10 cellular contexts compared by ENCODE assay signal in genomic region chr12:50925920-50926319, GRCh38. TPM values are rescaled to one million over a fixed set of nuclear protein-coding genes. Genes with fewer than 3 reads are reported as not detected.
DNase-seq lines count a peak whose midpoint lies in the region; ATAC-seq and TF ChIP-seq lines count a peak whose summit lies in the region.
"Had no signal": no experiment of that assay in that cellular context is flagged by ENCODE, and none has a peak within 500 bp of the region (broad histone marks: within the 10 kb centered on the region; RNA-seq: fewer than 3 reads in every experiment).

No MANE protein-coding gene starts in this region.

- no peak overlapping the region for H2AFZ ChIP-seq in OCI-LY3 (ENCODE audit: low read depth, low read length)

- peaks cover 43% of the 10 kb centered on the region for H3K4me1 Mint-ChIP-seq in chondrocyte (ENCODE audit: low read depth)

- H3K9me3 ChIP-seq in BE2C (no peaks in the 10 kb centered on the region), OCI-LY3 (ENCODE audit: insufficient read depth, low read length) (no peaks in the 10 kb centered on the region), esophagus (ENCODE audit: control insufficient read depth in 2 of 2, insufficient read depth in 1 of 2, low read depth in 1 of 2, low read length in 1 of 2) (no peaks in the 10 kb centered on the region), ovary (no peaks in the 10 kb centered on the region)

- H3K27ac ChIP-seq in OCI-LY3 (ENCODE audit: low read length): no peak overlapping the region; the same call in 1 of the 2 replicates
- H3K27ac ChIP-seq in esophagus (ENCODE audit: low read depth in 2 of 2, low read length in 1 of 2): no peak overlapping the region
- peak overlapping the region in 1 of 2 donors; percentile 18 for H3K27ac ChIP-seq in ovary

- H3K79me2 ChIP-seq in OCI-LY3 (ENCODE audit: low read length): peaks cover 11% of the 10 kb centered on the region

- no peak for TF ChIP-seq POLR2A in ovary (IDR thresholded peaks at IDR 0.05)

- WGBS in esophagus, 2 donors: 28 to 29% methylated on average over 1 of the region's 1 CpG
- 28 to 47% (median 31%) methylated on average over 1 of the region's 1 CpG for WGBS in ovary, 3 donors

- H3K9me3 Mint-ChIP-seq in chondrocyte (ENCODE audit: low read depth): no peaks in the 10 kb centered on the region

- H3K27ac Mint-ChIP-seq in chondrocyte (ENCODE audit: unreplicated experiment): no peak overlapping the region

- H3K27me3 ChIP-seq in BE2C: no peaks in the 10 kb centered on the region
- no peaks in the 10 kb centered on the region for H3K27me3 ChIP-seq in OCI-LY3 (ENCODE audit: low read depth, low read length)
- no peaks in the 10 kb centered on the region for H3K27me3 ChIP-seq in esophagus (ENCODE audit: control insufficient read depth in 1 of 2, insufficient read depth in 2 of 2, low read length in 2 of 2)
- no peaks in the 10 kb centered on the region for H3K27me3 ChIP-seq in ovary

- DNase-seq in BE2C (no peak), ovary (no peak), chondrocyte (ENCODE audit: low spot score) (no peak), KG1 (lab: John Stamatoyannopoulos, UW) (no peak)
- no peak for DNase-seq in activated naive CD4-positive, alpha-beta T cell treated with anti-CD3 and anti-CD28 coated beads, Interleukin-2, amount 50 U/mL, for 16 hours

- ATAC-seq in GM18870 (IDR thresholded peaks at IDR 0.05; ENCODE audit: unreplicated experiment): no peak

- peak overlapping the region; percentile 70; the same call in 1 of the 2 replicates for H3K9ac ChIP-seq in OCI-LY3 (ENCODE audit: low read length)

- TF ChIP-seq EP300 in ovary (IDR thresholded peaks at IDR 0.05): no peak

- H3K4me2 ChIP-seq in OCI-LY3 (ENCODE audit: low read length): peak overlapping the region; percentile 97

- H3K4me3 ChIP-seq in BE2C (ENCODE audit: low read depth, low read length) (peak overlapping the region; percentile 98), OCI-LY3 (ENCODE audit: low read length) (peak overlapping the region; percentile 81), esophagus (ENCODE audit: low read depth in 1 of 2, low read length in 2 of 2) (peak overlapping the region; percentile 18 to 65), ovary (peak overlapping the region; percentile 69)

- H3K36me3 Mint-ChIP-seq in chondrocyte (ENCODE audit: low read depth): no peaks in the 10 kb centered on the region

- H3K4me3 Mint-ChIP-seq in chondrocyte (ENCODE audit: unreplicated experiment): no peak overlapping the region

- intact Hi-C loops in ovary (cut with DNase I): loop anchor here in 2 of 4 donors (10.0 kb wide), 1 partner anchor 59 kb away; no protein-coding TSS in a partner anchor

- TF ChIP-seq CTCF in BE2C (IDR thresholded peaks at IDR 0.05; ENCODE audit: low read depth, low read length) (no peak), OCI-LY3 (IDR thresholded peaks at IDR 0.05; ENCODE audit: low read depth, low read length) (no peak), ovary (IDR thresholded peaks at IDR 0.05) (no peak), chondrocyte (IDR thresholded peaks at IDR 0.05) (no peak)

- H3K4me1 ChIP-seq in BE2C (peaks cover 9% of the 10 kb centered on the region), OCI-LY3 (ENCODE audit: low read length) (peaks cover 53% of the 10 kb centered on the region), esophagus (ENCODE audit: control insufficient read depth in 2 of 2, insufficient read depth in 2 of 2, low read length in 1 of 2) (peaks cover 3 to 4% of the 10 kb centered on the region in 2 donors), ovary (ENCODE audit: insufficient read depth) (peaks cover 9% of the 10 kb centered on the region)

- H3K36me3 ChIP-seq in BE2C (peaks cover 44% of the 10 kb centered on the region), OCI-LY3 (replicated peaks; ENCODE audit: low read depth, low read length) (no peaks in the 10 kb centered on the region), esophagus (ENCODE audit: control insufficient read depth in 2 of 2, insufficient read depth in 2 of 2, low read length in 1 of 2) (peaks cover 3 to 4% of the 10 kb centered on the region in 2 donors), ovary (no peaks in the 10 kb centered on the region)

- H4K20me1 ChIP-seq in OCI-LY3 (ENCODE audit: insufficient read depth, low read length): no peaks in the 10 kb centered on the region

- H3K27me3 Mint-ChIP-seq in chondrocyte (ENCODE audit: low read depth): no peaks in the 10 kb centered on the region

RNA-seq across cellular contexts. Expression of gene HIGD1C, which starts 26.4 kb away (rescaled TPM):
- not detected for polyA plus RNA-seq in BE2C (2012; ENCODE audit: insufficient read depth, insufficient read length, low read depth)
- polyA plus RNA-seq in esophagus (not detected), ovary (not detected)
- total RNA-seq in ovary (not detected), chondrocyte (not detected in 3 replicates)
- total RNA-seq: left lobe of liver, RPMI7951 had no signal

Comparison
In these comparisons a context has a peak if more than half of its experiments do, and no peak if none do; other contexts are left out.
1. H3K4me3 ChIP-seq: peak in every context shown above with its lines; median percentile 98 in BE2C; 81 in OCI-LY3; 69 in ovary; 42 in esophagus.